1 cellular context compared by ENCODE assay signal in genomic region chr12:2836004-2836403, GRCh38.
A peak's percentile ranks its signal among the peaks of the same experiment; 100 is the strongest.
TF ChIP-seq lines count a peak whose summit lies in the region.

No MANE protein-coding gene starts in this region.

TF ChIP-seq in HepG2, 621 proteins besides CTCF, POLR2A, EP300 and RAD21:
- TF ChIP-seq ZNF788 (CRISPR knock-in tag; IDR thresholded peaks at IDR 0.05; ENCODE audit: borderline replicate concordance) (no peak), LCORL (IDR thresholded peaks at IDR 0.05) (0 out of 2 replicates have a peak, but pooled peaks have one; percentile 40), LCORL (CRISPR knock-in tag; IDR thresholded peaks at IDR 0.05) (no peak)
